16 cellular contexts compared by ENCODE assay signal in the genomic region with DNA sequence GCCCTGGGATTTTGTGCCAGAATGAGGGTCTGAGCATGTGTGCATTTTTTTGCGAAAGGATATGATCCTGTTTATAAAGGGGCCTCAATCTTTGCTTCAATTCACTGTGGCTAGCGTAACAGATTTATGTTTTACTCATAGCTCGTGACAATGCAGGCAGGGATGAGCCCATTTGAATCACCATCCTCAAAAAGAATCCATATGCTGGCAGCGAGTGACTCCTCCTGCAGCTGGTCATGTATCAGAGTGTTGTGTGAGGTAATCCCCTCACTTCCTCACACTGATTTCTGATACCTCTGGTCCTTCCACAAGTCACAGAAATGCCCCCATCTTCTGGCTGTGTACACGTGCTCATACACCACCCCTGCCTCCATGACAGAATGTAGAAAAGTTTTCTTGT.
"Had no signal": no experiment of that assay in that cellular context is flagged by ENCODE, and none has a peak within 500 bp of the region (broad histone marks: within the 10 kb centered on the region; RNA-seq: fewer than 3 reads in every experiment).

No MANE protein-coding gene starts in this region.

- H2AFZ ChIP-seq: neural progenitor cell had no signal

- H3K27ac ChIP-seq: coronary artery, neural progenitor cell, tibial artery, vagina had no signal

- H3K27me3 ChIP-seq: neural progenitor cell, tibial artery, vagina had no signal

- H3K4me3 ChIP-seq: coronary artery, mucosa of descending colon, neural progenitor cell, tibial artery, vagina had no signal

- H3K9me3 ChIP-seq: mucosa of descending colon, tibial artery, vagina had no signal

- H3K36me3 ChIP-seq: neural progenitor cell, tibial artery, vagina had no signal

- H3K9ac ChIP-seq: neural progenitor cell had no signal

- DNase-seq: activated CD4-positive, alpha-beta T cell treated with anti-CD3 and anti-CD28 coated beads, Interleukin-2, amount 10 ng/mL, durations not matched to agents 24 days and 14 days; activated CD8-positive, alpha-beta T cell treated with anti-CD3 and anti-CD28 coated beads, Interleukin-2, amount 10 ng/mL, durations not matched to agents 7 days and 5 days; activated naive CD4-positive, alpha-beta T cell treated with anti-CD3 and anti-CD28 coated beads for 36 hours; activated naive CD8-positive, alpha-beta T cell treated with anti-CD3 and anti-CD28 coated beads, Interleukin-2, amount 50 U/mL, for 24 hours; activated T-cell treated with anti-CD3 and anti-CD28 coated beads, Interleukin-2, amount 50 U/mL, for 24 hours; anterior cingulate cortex; left ventricle myocardium superior; naive thymus-derived CD4-positive, alpha-beta T cell; stimulated activated CD4-positive, alpha-beta T cell treated with anti-CD3 and anti-CD28 coated beads, Interleukin-2, amount 100 ng/mL, for 24 hours; stimulated activated naive CD4-positive, alpha-beta T cell treated with Interleukin-2 at 50 U/mL for 16 hours; substantia nigra; tibial artery had no signal

- H3K4me1 ChIP-seq: tibial artery, vagina had no signal

- H3K4me2 ChIP-seq: neural progenitor cell had no signal
